In genomic region chr12:122020795-122021192, GRCh38 we compare ENCODE assay signal across 8 cellular contexts. TPM values are rescaled to one million over a fixed set of nuclear protein-coding genes. Genes with fewer than 3 reads are reported as not detected.
DNase-seq lines count a peak whose midpoint lies in the region; ATAC-seq, FAIRE-seq and TF ChIP-seq lines count a peak whose summit lies in the region.

No MANE protein-coding gene starts in this region.

- H3K27ac Mint-ChIP-seq in endodermal cell (no peak overlapping the region), osteocyte (ENCODE audit: unreplicated experiment) (no peak overlapping the region)

- DNase-seq in OCI-LY7 (ENCODE audit: low spot score) (peak; percentile 64), endodermal cell (peak; percentile 63), osteocyte (ENCODE audit: extremely low spot score, unreplicated experiment) (no peak), NCI-H1092 (lab: John Stamatoyannopoulos, UW) (no peak), left colon (no peak), urothelium cell line (ENCODE audit: low spot score) (no peak)
- DNase-seq in stimulated activated CD4-positive, alpha-beta T cell treated with anti-CD3 and anti-CD28 coated beads, Interleukin-2, amount 100 ng/mL, for 24 hours, result no peak

- no peak overlapping the region for H2AFZ ChIP-seq in OCI-LY7 (ENCODE audit: low read length)

- WGBS in endodermal cell (ENCODE audit: insufficient coverage in 1 of 2, insufficient read length in 1 of 2), 2 experiments, result 78 to 85% methylated on average over 13 to 16 of the region's 16 CpGs

- no peaks in the 10 kb centered on the region for H3K9me3 ChIP-seq in ES-I3 (ENCODE audit: control insufficient read depth, insufficient read depth, low read length)
- H3K9me3 ChIP-seq in OCI-LY7 (ENCODE audit: low read length), result peaks cover 18% of the 10 kb centered on the region; the same call in 1 of the 2 replicates
- H3K9me3 ChIP-seq in endodermal cell (ENCODE audit: control insufficient read depth, low read length), result no peaks in the 10 kb centered on the region

- H3K4me3 Mint-ChIP-seq in endodermal cell (peak overlapping the region; percentile 79), osteocyte (ENCODE audit: unreplicated experiment) (peak overlapping the region; percentile 80)

- H3K4me3 ChIP-seq in OCI-LY7 (ENCODE audit: low read depth, low read length, poor library complexity, severe bottlenecking) (peak overlapping the region; percentile 79), endodermal cell (ENCODE audit: low read length) (peak overlapping the region; percentile 82)

- peaks cover 27% of the 10 kb centered on the region for H3K27me3 Mint-ChIP-seq in endodermal cell (ENCODE audit: insufficient read depth)
- no peaks in the 10 kb centered on the region for H3K27me3 Mint-ChIP-seq in osteocyte (ENCODE audit: unreplicated experiment)

- peaks cover 86% of the 10 kb centered on the region for H3K79me2 ChIP-seq in OCI-LY7 (ENCODE audit: insufficient read depth, low read depth, low read length)

- H3K36me3 Mint-ChIP-seq in endodermal cell (ENCODE audit: low read depth) (no peaks in the 10 kb centered on the region), osteocyte (ENCODE audit: unreplicated experiment) (no peaks in the 10 kb centered on the region)

- CTCF ChIA-PET in OCI-LY7 (lab: Charles Lee; ENCODE audit: unreplicated experiment), result interaction anchor here (1.0 kb wide), 1 partner anchor 9 kb away, joined by 3 read pairs; no protein-coding TSS in a partner anchor

- H3K9ac ChIP-seq in ES-I3 (ENCODE audit: low read depth, low read length), result peak overlapping the region; percentile 55; the same call in 1 of the 2 replicates
- no peak overlapping the region for H3K9ac ChIP-seq in endodermal cell (ENCODE audit: extremely low read depth, low read length, poor library complexity, severe bottlenecking)

- H3K36me3 ChIP-seq in ES-I3 (ENCODE audit: insufficient read depth, low read length), result no peaks in the 10 kb centered on the region
- H3K36me3 ChIP-seq in OCI-LY7 (ENCODE audit: insufficient read depth, low read length), result peaks cover 45% of the 10 kb centered on the region
- H3K36me3 ChIP-seq in endodermal cell (ENCODE audit: control insufficient read depth, insufficient read depth, low read length), result no peaks in the 10 kb centered on the region

- no peak for ATAC-seq in left colon

- H3K4me1 Mint-ChIP-seq in endodermal cell, result peaks cover 5% of the 10 kb centered on the region
- peaks cover 19% of the 10 kb centered on the region for H3K4me1 Mint-ChIP-seq in osteocyte (ENCODE audit: unreplicated experiment)

- BruUV-seq in OCI-LY7 (replicated peaks; lab: Mats Ljungman, UMichigan), result no TSS peak

- POLR2A ChIA-PET in OCI-LY7 (lab: Charles Lee), result interaction anchor here (1.0 to 6.2 kb wide), 8 partner anchors 12 to 42 kb away, joined by 3 to 165 read pairs (median 6); no protein-coding TSS in a partner anchor

- H3K9me2 ChIP-seq in OCI-LY7 (ENCODE audit: insufficient read depth, low read length), result no peaks in the 10 kb centered on the region

- peak overlapping the region; percentile 93 for H3K4me2 ChIP-seq in OCI-LY7 (ENCODE audit: low read length)

- peaks cover 18% of the 10 kb centered on the region for H3K27me3 ChIP-seq in endodermal cell (ENCODE audit: control insufficient read depth, insufficient read depth, low read length, poor library complexity, severe bottlenecking)

- TF ChIP-seq CTCF in OCI-LY7 (conservative IDR thresholded peaks at IDR 0.05; ENCODE audit: low read length) (no peak), endodermal cell (conservative IDR thresholded peaks at IDR 0.05) (no peak), osteocyte (IDR thresholded peaks at IDR 0.05) (no peak)

- H3K4me1 ChIP-seq in ES-I3 (ENCODE audit: insufficient read depth, low read length) (no peaks in the 10 kb centered on the region), OCI-LY7 (ENCODE audit: insufficient read depth, low read length, poor library complexity, severe bottlenecking) (peaks cover 65% of the 10 kb centered on the region), endodermal cell (ENCODE audit: control insufficient read depth, insufficient read depth, low read length) (peaks cover 4% of the 10 kb centered on the region)

- intact Hi-C loops in OCI-LY7 (cut with micrococcal nuclease; ENCODE audit: unreplicated experiment) (no loop called here), left colon (cut with DNase I, micrococcal nuclease) (no loop called here)

- FAIRE-seq in urothelium cell line (lab: Jason Lieb, UNC), result no peak

- H3K9me3 Mint-ChIP-seq in endodermal cell, result peaks cover 4% of the 10 kb centered on the region
- no peaks in the 10 kb centered on the region for H3K9me3 Mint-ChIP-seq in osteocyte (ENCODE audit: unreplicated experiment)

- H3K27ac ChIP-seq in OCI-LY7 (ENCODE audit: low read depth, low read length, poor library complexity, severe bottlenecking) (peak overlapping the region; percentile 84), endodermal cell (ENCODE audit: low read depth, low read length) (no peak overlapping the region)

- H4K20me1 ChIP-seq in OCI-LY7 (ENCODE audit: insufficient read depth, low read length), result no peaks in the 10 kb centered on the region

RNA-seq across cellular contexts. Expression of gene BCL7A, which starts 0.9 kb away (rescaled TPM):
- total RNA-seq in OCI-LY7 (2014; rRNA removed; shearing (Covaris generic)), result 66.2 and 76.2 TPM in 2 replicates
- 84.7 and 100 TPM in 2 replicates for total RNA-seq in OCI-LY7 (2022)
- total RNA-seq in endodermal cell, result 10 to 100 TPM; 22.3 to 28.9 TPM
- polyA plus RNA-seq in endodermal cell (2013, experiment 1 of 2), result 39.9 TPM
- polyA plus RNA-seq in endodermal cell (2013, experiment 2 of 2), result 39.2 TPM
- 10.0 and 11.8 TPM in 2 replicates for total RNA-seq in osteocyte
- 1 to 10 TPM; 6.5 to 6.7 TPM for total RNA-seq in left colon

RNA-seq across cellular contexts. Expression of gene MLXIP, which starts 57.8 kb away (rescaled TPM):
- total RNA-seq in OCI-LY7 (2014; rRNA removed; shearing (Covaris generic)), result 18.6 and 27.5 TPM in 2 replicates
- 44.7 and 59.9 TPM in 2 replicates for total RNA-seq in OCI-LY7 (2022)
- total RNA-seq in endodermal cell, result 10 to 100 TPM; 27.4 to 32.2 TPM
- 21.0 TPM for polyA plus RNA-seq in endodermal cell (2013, experiment 1 of 2)
- polyA plus RNA-seq in endodermal cell (2013, experiment 2 of 2), result 18.5 TPM
- total RNA-seq in osteocyte, result 51.8 and 54.5 TPM in 2 replicates
- total RNA-seq in left colon, result 100 to 1,000 TPM; 125 to 175 TPM

Comparison
In these comparisons a context has a peak if more than half of its experiments do, and no peak if none do; other contexts are left out.
1. DNase-seq: peak in OCI-LY7 (single experiment) and endodermal cell (single experiment); none in osteocyte (single experiment), NCI-H1092 (single experiment), left colon (0 of 2), stimulated activated CD4-positive, alpha-beta T cell treated with anti-CD3 and anti-CD28 coated beads, Interleukin-2, amount 100 ng/mL, for 24 hours (0 of 2) and urothelium cell line (single experiment).